Comparison of ENCODE assay signal across 2 cellular contexts in genomic region chr15:88833196-88833595, GRCh38.
TF ChIP-seq lines count a peak whose summit lies in the region.

No MANE protein-coding gene starts in this region.

TF ChIP-seq in IMR-90, 13 proteins besides CTCF, POLR2A, EP300 and RAD21 (continued from another document):
- no peak for TF ChIP-seq USF2 (IDR thresholded peaks at IDR 0.05; ENCODE audit: low read depth, low read length)
- TF ChIP-seq CHD1 (IDR thresholded peaks at IDR 0.05; ENCODE audit: low read depth, low read length) = no peak
- no peak for TF ChIP-seq NFE2L2 (IDR thresholded peaks at IDR 0.05; ENCODE audit: low read depth, low read length)
- no peak for TF ChIP-seq CEBPB (IDR thresholded peaks at IDR 0.05; ENCODE audit: low read depth, low read length)
- no peak for TF ChIP-seq BHLHE40 (IDR thresholded peaks at IDR 0.05; ENCODE audit: low read depth, low read length)
- TF ChIP-seq MAFK (IDR thresholded peaks at IDR 0.05; ENCODE audit: low read depth, low read length) = no peak
- TF ChIP-seq RFX5 (IDR thresholded peaks at IDR 0.05; ENCODE audit: low read depth, low read length) = no peak
- TF ChIP-seq RCOR1 (IDR thresholded peaks at IDR 0.05; ENCODE audit: insufficient replicate concordance, low read length) = no peak
- no peak for TF ChIP-seq ELK1 (IDR thresholded peaks at IDR 0.05; ENCODE audit: borderline replicate concordance, low read depth, low read length)
- no peak for TF ChIP-seq SMC3 (IDR thresholded peaks at IDR 0.05; ENCODE audit: low read depth, low read length)
- no peak for TF ChIP-seq FOS (IDR thresholded peaks at IDR 0.05; ENCODE audit: low read depth, low read length)
TF ChIP-seq in IMR-90: peak in this region for 0.

TF ChIP-seq in WTC11, 78 proteins besides CTCF, POLR2A, EP300 and RAD21 (continued from another document):
- TF ChIP-seq HMGXB4 (CRISPR knock-in tag; IDR thresholded peaks at IDR 0.05) (no peak), ZNF263 (CRISPR knock-in tag; IDR thresholded peaks at IDR 0.05; ENCODE audit: low read depth) (no peak), ZSCAN18 (CRISPR knock-in tag; IDR thresholded peaks at IDR 0.05) (no peak)
